ENCODE assay signal across 10 cellular contexts in the genomic region with DNA sequence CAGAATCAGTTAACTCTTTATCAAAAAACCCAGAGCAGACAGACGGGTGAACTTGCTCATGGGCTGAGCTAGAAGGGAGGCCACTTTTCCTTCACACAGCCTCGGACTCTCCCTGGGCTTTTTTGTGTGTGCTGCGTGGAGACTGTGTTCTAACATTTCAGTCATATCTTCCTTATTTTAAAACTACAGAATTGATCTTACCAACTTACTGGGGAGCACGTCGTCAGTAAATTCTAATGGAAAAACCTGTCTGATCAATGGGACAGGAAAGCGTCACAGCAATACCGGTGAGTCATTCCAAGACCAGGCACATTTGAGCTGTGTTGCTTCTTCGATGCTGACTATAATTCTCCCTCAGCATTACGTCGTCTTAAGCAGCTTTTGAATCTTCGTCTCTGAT.
A peak's percentile ranks its signal among the peaks of the same experiment; 100 is the strongest.
DNase-seq lines count a peak whose midpoint lies in the region; ATAC-seq and TF ChIP-seq lines count a peak whose summit lies in the region.
"Had no signal": no experiment of that assay in that cellular context is flagged by ENCODE, and none has a peak within 500 bp of the region (broad histone marks: within the 10 kb centered on the region; RNA-seq: fewer than 3 reads in every experiment).

No MANE protein-coding gene starts in this region.

- CTCF ChIA-PET in Panc1 (lab: Charles Lee), result interaction anchor here (0.6 kb wide), 1 partner anchor 51 kb away, joined by 4 read pairs; no protein-coding TSS in a partner anchor

- H3K36me3 ChIP-seq in Panc1 (ENCODE audit: control insufficient read depth, insufficient read depth, low read length), result no peaks in the 10 kb centered on the region

- ATAC-seq in Panc1, result no peak
- peak; percentile 75 for ATAC-seq in activated naive CD8-positive, alpha-beta T cell treated with anti-CD3 and anti-CD28 coated beads, Interleukin-2, amount 50 U/mL, for 24 hours
- no peak for ATAC-seq in GM18907 (IDR thresholded peaks at IDR 0.05; ENCODE audit: unreplicated experiment)
- ATAC-seq in Right ventricle myocardium superior (ENCODE audit: poor library complexity), result no peak
- ATAC-seq in HG03045 (IDR thresholded peaks at IDR 0.05; ENCODE audit: unreplicated experiment), result no peak

- H3K4me1 Mint-ChIP-seq in activated naive CD8-positive, alpha-beta T cell treated with anti-CD3 and anti-CD28 coated beads, Interleukin-2, amount 50 U/mL, for 24 hours, result peaks cover 87% of the 10 kb centered on the region
- H3K4me1 Mint-ChIP-seq in osteocyte (ENCODE audit: unreplicated experiment), result peaks cover 87% of the 10 kb centered on the region

- DNase-seq in CD1c-positive myeloid dendritic cell (ENCODE audit: extremely low spot score) (peak; percentile 52), Panc1 (ENCODE audit: low read depth, low spot score) (no peak), osteocyte (ENCODE audit: extremely low spot score, unreplicated experiment) (no peak), germinal center (ENCODE audit: low spot score) (no peak), Right ventricle myocardium superior (no peak)
- no peak for DNase-seq in activated naive CD8-positive, alpha-beta T cell treated with anti-CD3 and anti-CD28 coated beads, Interleukin-2, amount 50 U/mL, for 24 hours
- DNase-seq: activated CD8-positive, alpha-beta memory T cell treated with anti-CD3 and anti-CD28 coated beads, Interleukin-2, amount 50 U/mL, for 4 hours; foreskin melanocyte had no signal

- H3K27ac Mint-ChIP-seq in activated naive CD8-positive, alpha-beta T cell treated with anti-CD3 and anti-CD28 coated beads, Interleukin-2, amount 50 U/mL, for 24 hours, result peak overlapping the region; percentile 95
- H3K27ac Mint-ChIP-seq in osteocyte (ENCODE audit: unreplicated experiment), result peak overlapping the region; percentile 96

- no peak for TF ChIP-seq CTCF in Panc1 (IDR thresholded peaks at IDR 0.05)
- no peak for TF ChIP-seq CTCF in osteocyte (IDR thresholded peaks at IDR 0.05)

- BruUV-seq in Panc1 (replicated peaks; lab: Mats Ljungman, UMichigan), result no TSS peak

- H3K27ac ChIP-seq in Panc1 (ENCODE audit: low read length), result peak overlapping the region; percentile 25

- in situ Hi-C loops in Panc1 (cut with HindIII; ENCODE audit: low pct_unique_long_range_greater_than_20kb, low sequenced_read_pairs), result loop anchor here (25.0 kb wide), 1 partner anchor 562 kb away; the partner anchor contains the start of gene BCL6

- no peaks in the 10 kb centered on the region for H3K9me3 Mint-ChIP-seq in activated naive CD8-positive, alpha-beta T cell treated with anti-CD3 and anti-CD28 coated beads, Interleukin-2, amount 50 U/mL, for 24 hours
- peaks cover 4% of the 10 kb centered on the region for H3K9me3 Mint-ChIP-seq in osteocyte (ENCODE audit: unreplicated experiment)

- peaks cover 43% of the 10 kb centered on the region for H3K4me1 ChIP-seq in Panc1 (ENCODE audit: control insufficient read depth, insufficient read depth, low read length)

- no peak overlapping the region for H3K4me3 ChIP-seq in Panc1 (ENCODE audit: low read depth in 2 of 2, low read length in 2 of 2)

- peak overlapping the region; percentile 33 for H3K4me3 Mint-ChIP-seq in activated naive CD8-positive, alpha-beta T cell treated with anti-CD3 and anti-CD28 coated beads, Interleukin-2, amount 50 U/mL, for 24 hours
- H3K4me3 Mint-ChIP-seq in osteocyte (ENCODE audit: unreplicated experiment), result no peak overlapping the region

- peaks cover 9% of the 10 kb centered on the region for H3K36me3 Mint-ChIP-seq in activated naive CD8-positive, alpha-beta T cell treated with anti-CD3 and anti-CD28 coated beads, Interleukin-2, amount 50 U/mL, for 24 hours (ENCODE audit: low read depth)
- peaks cover 11% of the 10 kb centered on the region for H3K36me3 Mint-ChIP-seq in osteocyte (ENCODE audit: unreplicated experiment)

- no peaks in the 10 kb centered on the region for H3K27me3 Mint-ChIP-seq in activated naive CD8-positive, alpha-beta T cell treated with anti-CD3 and anti-CD28 coated beads, Interleukin-2, amount 50 U/mL, for 24 hours
- H3K27me3 Mint-ChIP-seq in osteocyte (ENCODE audit: unreplicated experiment), result no peaks in the 10 kb centered on the region

- intact Hi-C loops in Panc1 (cut with micrococcal nuclease; ENCODE audit: unreplicated experiment), result no loop called here
- intact Hi-C loops in Right ventricle myocardium superior (cut with DNase I), result no loop called here

- POLR2A ChIA-PET in Panc1 (lab: Charles Lee), result no interaction called here

- no peaks in the 10 kb centered on the region for H3K9me3 ChIP-seq in Panc1 (ENCODE audit: control insufficient read depth, insufficient read depth, low read depth, low read length)

- no peaks in the 10 kb centered on the region for H3K27me3 ChIP-seq in Panc1 (ENCODE audit: control insufficient read depth, insufficient read depth, low read length)
